Comparison of ENCODE assay signal across 13 cellular contexts in genomic region chr9:128304151-128304970, GRCh38. TPM values are rescaled to one million over a fixed set of nuclear protein-coding genes. Genes with fewer than 3 reads are reported as not detected.
DNase-seq lines count a peak whose midpoint lies in the region; ATAC-seq lines count a peak whose summit lies in the region.
"Had no signal": no experiment of that assay in that cellular context is flagged by ENCODE, and none has a peak within 500 bp of the region (broad histone marks: within the 10 kb centered on the region; RNA-seq: fewer than 3 reads in every experiment).

No MANE protein-coding gene starts in this region.

- H3K27ac Mint-ChIP-seq in central memory CD8-positive, alpha-beta T cell (ENCODE audit: low read depth) = peak overlapping the region; percentile 67

- H3K27me3 Mint-ChIP-seq in central memory CD8-positive, alpha-beta T cell = no peaks in the 10 kb centered on the region

- peaks cover 8% of the 10 kb centered on the region for H3K36me3 Mint-ChIP-seq in central memory CD8-positive, alpha-beta T cell (ENCODE audit: insufficient read depth)

- no peak for ATAC-seq in central memory CD8-positive, alpha-beta T cell (replicated peaks; ENCODE audit: extremely low read depth, poor library complexity, severe bottlenecking)
- ATAC-seq: GM12878 had no signal

- no peaks in the 10 kb centered on the region for H3K9me3 Mint-ChIP-seq in central memory CD8-positive, alpha-beta T cell

- no peaks in the 10 kb centered on the region for H3K4me1 Mint-ChIP-seq in central memory CD8-positive, alpha-beta T cell

- no peak overlapping the region for H3K4me3 Mint-ChIP-seq in central memory CD8-positive, alpha-beta T cell

- DNase-seq in A172 (ENCODE audit: low spot score) (peak; percentile 38), ELR (ENCODE audit: low read depth) (peak; percentile 51), retina (no peak), NCI-H1436 (lab: John Stamatoyannopoulos, UW) (no peak), NCI-H82 treated with DMSO at 0.1 percent for 48 hours (lab: John Stamatoyannopoulos, UW; ENCODE audit: unreplicated experiment) (no peak)
- no peak for DNase-seq in central memory CD8-positive, alpha-beta T cell (ENCODE audit: low spot score in 2 of 2)
- DNase-seq: activated CD8-positive, alpha-beta memory T cell treated with anti-CD3 and anti-CD28 coated beads for 24 hours; BE2C; DND-41; heart right ventricle; NCI-H2081; NCI-H748 treated with DMSO at 0.1 percent for 48 hours had no signal

RNA-seq across cellular contexts. Expression of gene TRUB2, which starts 17.9 kb away (rescaled TPM):
- 28.8 and 30.5 TPM in 2 replicates for total RNA-seq in A172 (2014; rRNA removed; shearing (Covaris generic))

RNA-seq across cellular contexts. Expression of gene COQ4, which starts 18.3 kb away (rescaled TPM):
- 68.4 and 70.0 TPM in 2 replicates for total RNA-seq in A172 (2014; rRNA removed; shearing (Covaris generic))

RNA-seq across cellular contexts. Expression of gene SWI5, which starts 28.3 kb away (rescaled TPM):
- 110 and 118 TPM in 2 replicates for total RNA-seq in A172 (2014; rRNA removed; shearing (Covaris generic))

RNA-seq across cellular contexts. Expression of gene GOLGA2, which starts 28.6 kb away (rescaled TPM):
- total RNA-seq in A172 (2014; rRNA removed; shearing (Covaris generic)) = 118 and 155 TPM in 2 replicates

RNA-seq across cellular contexts. Expression of gene SLC27A4, which starts 36.0 kb away (rescaled TPM):
- 50.1 and 51.6 TPM in 2 replicates for total RNA-seq in A172 (2014; rRNA removed; shearing (Covaris generic))

Comparison
In these comparisons a context has a peak if more than half of its experiments do, and no peak if none do; other contexts are left out.
1. DNase-seq: peak in A172 (single experiment) and ELR (single experiment); none in central memory CD8-positive, alpha-beta T cell (0 of 2), retina (single experiment), NCI-H1436 (single experiment) and NCI-H82 treated with DMSO at 0.1 percent for 48 hours (single experiment).